Comparison of ENCODE assay signal across 8 cellular contexts in the genomic region with DNA sequence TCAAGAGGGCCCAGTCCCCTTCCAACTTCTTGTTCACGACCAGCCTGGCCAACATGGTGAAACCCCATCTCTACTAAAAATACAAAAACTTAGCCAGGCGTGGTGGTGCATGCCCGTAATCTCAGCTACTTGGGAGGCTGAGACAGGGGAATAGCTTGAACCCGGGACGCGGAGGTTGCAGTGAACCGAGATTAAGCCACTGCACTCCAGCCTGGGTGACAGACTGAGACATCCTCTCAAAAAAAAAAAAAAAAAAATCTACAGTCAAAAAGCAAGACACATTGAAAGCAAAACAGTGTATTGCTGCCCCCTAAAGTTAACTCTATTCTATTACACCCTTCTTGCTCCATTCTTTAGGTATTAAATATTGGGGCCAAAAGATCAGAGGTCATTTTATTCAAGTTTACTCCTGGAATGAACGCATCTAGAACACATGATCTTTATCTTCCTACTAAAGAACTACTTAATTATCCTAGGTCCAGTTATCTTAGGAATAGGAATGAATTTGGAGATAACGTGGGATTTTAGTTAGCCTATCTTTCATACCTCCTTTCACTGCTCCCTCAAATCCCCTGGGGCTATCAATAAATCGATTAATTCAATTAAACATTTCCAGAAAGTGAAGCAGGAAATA. TPM values are rescaled to one million over a fixed set of nuclear protein-coding genes. Genes with fewer than 3 reads are reported as not detected.
DNase-seq lines count a peak whose midpoint lies in the region; ATAC-seq, FAIRE-seq and TF ChIP-seq lines count a peak whose summit lies in the region.

No MANE protein-coding gene starts in this region.

- no peak for DNase-seq in right atrium auricular region (ENCODE audit: low spot score)
- DNase-seq in Right ventricle myocardium inferior (ENCODE audit: missing footprints) = no peak
- DNase-seq in HFF-Myc (ENCODE audit: extremely low read depth, low read depth) = no peak
- peak; percentile 59 for DNase-seq in NCI-H748 (lab: John Stamatoyannopoulos, UW; ENCODE audit: unreplicated experiment)
- DNase-seq in adrenal gland = peak in 2 of 7 donors; percentile 13 to 23
- no peak for DNase-seq in testis

- no peak overlapping the region for H3K4me3 ChIP-seq in right atrium auricular region
- peak overlapping the region; percentile 19 for H3K4me3 ChIP-seq in HFF-Myc (replicated peaks; ENCODE audit: low read depth, low read length)
- peak overlapping the region in 1 of 4 donors; percentile 4 for H3K4me3 ChIP-seq in adrenal gland
- no peak overlapping the region for H3K4me3 ChIP-seq in testis

- H3K27ac ChIP-seq in right atrium auricular region (no peak overlapping the region), adrenal gland (peak overlapping the region in 1 of 5 donors; percentile 32), testis (no peak overlapping the region)

- FAIRE-seq in islet of Langerhans (lab: Jason Lieb, UNC) = peak; percentile 80

- WGBS in adrenal gland, 4 donors = 33 to 44% (median 36%) methylated on average over 10 of the region's 10 CpGs
- 20 to 25% methylated on average over 9 to 10 of the region's 10 CpGs for WGBS in testis, 2 donors

- H3K4me1 ChIP-seq in right atrium auricular region (peaks cover 0 to 37% of the 10 kb centered on the region in 2 donors), adrenal gland (replicated peaks in 1 of 2) (peaks cover 17 to 46% of the 10 kb centered on the region in 2 donors), testis (peaks cover 16% of the 10 kb centered on the region)

- no peaks in the 10 kb centered on the region for H3K27me3 ChIP-seq in right atrium auricular region
- H3K27me3 ChIP-seq in adrenal gland = no peaks in the 10 kb centered on the region
- H3K27me3 ChIP-seq in testis = no peaks in the 10 kb centered on the region

- H3K9me3 ChIP-seq in right atrium auricular region (no peaks in the 10 kb centered on the region), adrenal gland (replicated peaks in 1 of 3) (no peaks in the 10 kb centered on the region), testis (no peaks in the 10 kb centered on the region)

- TF ChIP-seq POLR2A in adrenal gland (IDR thresholded peaks at IDR 0.05) = no peak
- no peak for TF ChIP-seq POLR2A in testis (IDR thresholded peaks at IDR 0.05)

- TF ChIP-seq CTCF in right atrium auricular region (IDR thresholded peaks at IDR 0.05) (peak; percentile 41 to 67), HFF-Myc (IDR thresholded peaks at IDR 0.05; ENCODE audit: low read depth, low read length, missing control alignments) (peak; percentile 38), adrenal gland (IDR thresholded peaks at IDR 0.05) (peak; percentile 44 to 83 (median 64)), testis (IDR thresholded peaks at IDR 0.05) (peak in 2 of 3 experiments; percentile 47 to 61)

- intact Hi-C loops in Right ventricle myocardium inferior (cut with DNase I) (loop anchor here (2.0 kb wide), 1 partner anchor 204 kb away; no protein-coding TSS in a partner anchor), adrenal gland (cut with DNase I) (no loop called here), testis (cut with DNase I; ENCODE audit: low total_unique reads) (no loop called here)

- no peak for ATAC-seq in Right ventricle myocardium inferior
- ATAC-seq in HG03469 (IDR thresholded peaks at IDR 0.05; ENCODE audit: unreplicated experiment) = no peak

- peaks cover 22% of the 10 kb centered on the region for H3K36me3 ChIP-seq in right atrium auricular region
- peaks cover 0 to 29% of the 10 kb centered on the region in 2 donors for H3K36me3 ChIP-seq in adrenal gland (replicated peaks in 1 of 2)
- no peaks in the 10 kb centered on the region for H3K36me3 ChIP-seq in testis (ENCODE audit: low read depth, missing control alignments)

RNA-seq across cellular contexts. Expression of gene ATG12, which starts 2.4 kb away (rescaled TPM):
- total RNA-seq in right atrium auricular region (10 to 100 TPM; 15.7 to 19.4 TPM), Right ventricle myocardium inferior (23.5 TPM), adrenal gland (10 to 100 TPM; 23.7 to 49.3 (median 41.1) TPM), testis (10 to 100 TPM; 49.7 to 65.8 TPM)
- polyA plus RNA-seq in adrenal gland (10 to 100 TPM; 27.8 to 53.1 (median 33.4) TPM), testis (ENCODE audit: insufficient read depth, low read depth, low replicate concordance) (50.5 TPM)

RNA-seq across cellular contexts. Expression of gene AP3S1, which starts 2.7 kb away (rescaled TPM):
- 10 to 100 TPM; 50.1 to 63.4 TPM for total RNA-seq in right atrium auricular region
- total RNA-seq in Right ventricle myocardium inferior = 61.9 TPM
- 100 to 1,000 TPM in 1 of 8 donors, 10 to 100 TPM in 7; 53.9 to 127 (median 72.9) TPM for total RNA-seq in adrenal gland
- 100 to 1,000 TPM in 1 of 3 donors, 10 to 100 TPM in 2; 38.7 to 121 (median 44.7) TPM for polyA plus RNA-seq in adrenal gland
- 100 to 1,000 TPM; 103 to 105 TPM for total RNA-seq in testis
- 136 TPM for polyA plus RNA-seq in testis (ENCODE audit: insufficient read depth, low read depth, low replicate concordance)

RNA-seq across cellular contexts. Expression of gene CDO1, which starts 22.5 kb away (rescaled TPM):
- total RNA-seq in right atrium auricular region (10 to 100 TPM; 24.7 to 66.0 TPM), Right ventricle myocardium inferior (12.2 TPM), adrenal gland (10 to 100 TPM in 6 of 8 donors, 1 to 10 TPM in 2; 8.3 to 87.3 (median 19.9) TPM), testis (10 to 100 TPM; 41.3 to 45.0 TPM)
- polyA plus RNA-seq in adrenal gland (10 to 100 TPM in 2 of 3 donors, 1 to 10 TPM in 1; 7.5 to 28.5 (median 14.0) TPM), testis (ENCODE audit: insufficient read depth, low read depth, low replicate concordance) (31.6 TPM)
